Comparison of ENCODE assay signal across 17 cellular contexts in genomic region chr16:54277845-54278703, GRCh38. TPM values are rescaled to one million over a fixed set of nuclear protein-coding genes. Genes with fewer than 3 reads are reported as not detected.
DNase-seq lines count a peak whose midpoint lies in the region; ATAC-seq and TF ChIP-seq lines count a peak whose summit lies in the region.
"Had no signal": no experiment of that assay in that cellular context is flagged by ENCODE, and none has a peak within 500 bp of the region (broad histone marks: within the 10 kb centered on the region; RNA-seq: fewer than 3 reads in every experiment).

No MANE protein-coding gene starts in this region.

- H3K4me2 ChIP-seq in osteoblast (ENCODE audit: insufficient read depth, low read length): no peak overlapping the region

- TF ChIP-seq POLR2A in sigmoid colon (IDR thresholded peaks at IDR 0.05): no peak

- H3K36me3 ChIP-seq in osteoblast (ENCODE audit: insufficient read depth, low read length) (peaks cover 19% of the 10 kb centered on the region), sigmoid colon (no peaks in the 10 kb centered on the region), SJCRH30 (peaks cover 6% of the 10 kb centered on the region)
- H3K36me3 ChIP-seq: BE2C had no signal

- intact Hi-C loops in sigmoid colon (cut with DNase I): no loop called here

- H3K4me1 ChIP-seq in osteoblast (ENCODE audit: insufficient read depth, low read length) (peaks cover 21% of the 10 kb centered on the region), sigmoid colon (peaks cover 0 to 15% (median 14%) of the 10 kb centered on the region in 4 donors), SJCRH30 (no peaks in the 10 kb centered on the region)
- H3K4me1 ChIP-seq: BE2C, parathyroid adenoma had no signal

- ATAC-seq in left lobe of liver: no peak
- ATAC-seq: K562; stimulated activated memory B cell treated with anti-CD40 and anti-IgM and Interleukin-4, amounts not matched to agents 10 μg/mL and 1 μg/mL and 100 μg/mL, for 72 hours had no signal

- H2AFZ ChIP-seq in osteoblast (ENCODE audit: low read length): no peak overlapping the region
- H2AFZ ChIP-seq: parathyroid adenoma had no signal

- no peaks in the 10 kb centered on the region for H3K27me3 ChIP-seq in osteoblast (ENCODE audit: insufficient read depth, low read length)
- H3K27me3 ChIP-seq in sigmoid colon: peaks cover 19 to 46% (median 20%) of the 10 kb centered on the region in 3 donors
- no peaks in the 10 kb centered on the region for H3K27me3 ChIP-seq in SJCRH30

- H3K79me2 ChIP-seq in osteoblast (ENCODE audit: insufficient read depth, low read length): peaks cover 18% of the 10 kb centered on the region
- H3K79me2 ChIP-seq: parathyroid adenoma had no signal

- TF ChIP-seq CTCF in osteoblast (IDR thresholded peaks at IDR 0.05; ENCODE audit: extremely low read depth, low read depth, low read length) (no peak), sigmoid colon (IDR thresholded peaks at IDR 0.05) (no peak)

- 44 to 54% methylated on average over 17 of the region's 17 CpGs for WGBS in sigmoid colon, 2 donors

- peak; percentile 68 for DNase-seq in DMS79 (lab: John Stamatoyannopoulos, UW)
- DNase-seq in NCI-H1436 (lab: John Stamatoyannopoulos, UW): peak; percentile 38
- DNase-seq in cerebellar cortex (ENCODE audit: low spot score): peak; percentile 4
- peak; percentile 75 for DNase-seq in osteoblast (ENCODE audit: insufficient read length, low spot score, missing footprints)
- DNase-seq in left lobe of liver (ENCODE audit: low spot score): no peak
- DNase-seq in sigmoid colon: no peak
- no peak for DNase-seq in stimulated activated CD4-positive, alpha-beta T cell treated with anti-CD3 and anti-CD28 coated beads, Interleukin-4, amount 100 ng/mL, for 1 hour
- no peak for DNase-seq in SJCRH30
- DNase-seq: activated CD4-positive, alpha-beta memory T cell treated with anti-CD3 and anti-CD28 coated beads, Interleukin-2, amount 10 ng/mL, durations not matched to agents 7 days and 5 days; activated naive CD4-positive, alpha-beta T cell treated with anti-CD3 and anti-CD28 coated beads for 36 hours; BE2C; NCI-H2171; stimulated activated CD4-positive, alpha-beta T cell treated with anti-CD3 and anti-CD28 coated beads, Interleukin-2, amount 100 ng/mL, for 24 hours had no signal

- no peak for TF ChIP-seq EP300 in sigmoid colon (IDR thresholded peaks at IDR 0.05)

- H3K9me3 ChIP-seq in osteoblast (ENCODE audit: low read depth, low read length): no peaks in the 10 kb centered on the region
- H3K9me3 ChIP-seq in sigmoid colon: no peaks in the 10 kb centered on the region
- no peaks in the 10 kb centered on the region for H3K9me3 ChIP-seq in SJCRH30 (replicated peaks)
- H3K9me3 ChIP-seq: BE2C had no signal

- peaks cover 6% of the 10 kb centered on the region for H4K20me1 ChIP-seq in osteoblast (ENCODE audit: insufficient read depth, low read length)

- H3K27ac ChIP-seq in osteoblast (ENCODE audit: low read depth, low read length): no peak overlapping the region
- no peak overlapping the region for H3K27ac ChIP-seq in sigmoid colon
- H3K27ac ChIP-seq in SJCRH30: no peak overlapping the region
- H3K27ac ChIP-seq: epithelial cell of prostate, parathyroid adenoma had no signal

- H3K4me3 ChIP-seq in osteoblast (ENCODE audit: insufficient read depth, low read length) (no peak overlapping the region), sigmoid colon (no peak overlapping the region), SJCRH30 (no peak overlapping the region)
- H3K4me3 ChIP-seq: K562 had no signal

RNA-seq across cellular contexts. Expression of gene IRX3, which starts 8.5 kb away (rescaled TPM):
- total RNA-seq in osteoblast (68.4 and 71.7 TPM in 2 replicates), left lobe of liver (1.4 TPM), sigmoid colon (under 1 TPM in 2 of 4 donors, not detected in 2; 0.27 to 0.33 TPM)
- polyA plus RNA-seq in sigmoid colon: under 1 TPM in 1 of 3 donors, not detected in 2; 0.10 TPM
- 14.1 and 18.2 TPM in 2 replicates for total RNA-seq in SJCRH30 (2014; rRNA removed; shearing (Covaris generic))
- total RNA-seq: activated naive CD4-positive, alpha-beta T cell treated with anti-CD3 and anti-CD28 coated beads for 36 hours; K562 had no signal
- polyA plus RNA-seq: K562 had no signal

Comparison
In these comparisons a context has a peak if more than half of its experiments do, and no peak if none do; other contexts are left out.
1. DNase-seq: peak in DMS79 (single experiment), NCI-H1436 (single experiment), cerebellar cortex (single experiment) and osteoblast (single experiment); none in left lobe of liver (single experiment), sigmoid colon (single experiment), stimulated activated CD4-positive, alpha-beta T cell treated with anti-CD3 and anti-CD28 coated beads, Interleukin-4, amount 100 ng/mL, for 1 hour (single experiment) and SJCRH30 (0 of 2).